ENCODE assay signal across 8 cellular contexts in genomic region chr15:49155834-49156627, GRCh38. TPM values are rescaled to one million over a fixed set of nuclear protein-coding genes. Genes with fewer than 3 reads are reported as not detected.
DNase-seq lines count a peak whose midpoint lies in the region; ATAC-seq lines count a peak whose summit lies in the region.

No MANE protein-coding gene starts in this region.

- no peaks in the 10 kb centered on the region for H3K9me3 Mint-ChIP-seq in activated CD8-positive, alpha-beta T cell treated with anti-CD3 and anti-CD28 coated beads, Interleukin-2, amount 10 ng/mL, durations not matched to agents 7 days and 5 days (ENCODE audit: insufficient read depth)

- H3K27me3 ChIP-seq in right cardiac atrium (ENCODE audit: control insufficient read depth, insufficient read depth): no peaks in the 10 kb centered on the region

- intact Hi-C loops in right cardiac atrium (cut with DNase I): loop anchor here in 1 of 4 donors (10.0 kb wide), 1 partner anchor 111 kb away; the partner anchor contains the start of gene SECISBP2L
- intact Hi-C loops in sciatic nerve (cut with DNase I): loop anchor here (10.0 kb wide), 1 partner anchor 291 kb away; no protein-coding TSS in a partner anchor

- under 1% methylated on average over 26 of the region's 26 CpGs for WGBS in right cardiac atrium

- no peaks in the 10 kb centered on the region for H3K4me1 ChIP-seq in right cardiac atrium (ENCODE audit: control insufficient read depth, insufficient read depth, low read length)

- POLR2A ChIA-PET in activated CD8-positive, alpha-beta T cell treated with anti-CD3 and anti-CD28 coated beads, Interleukin-2, amount 10 ng/mL, durations not matched to agents 7 days and 5 days (lab: Charles Lee): interaction anchor here (0.5 to 2.6 kb wide), 13 partner anchors 10 to 1198 kb away, joined by 3 to 27 read pairs (median 4); partner anchors contain the start of genes CEP152, EID1, GALK2 and SECISBP2L

- H3K4me1 Mint-ChIP-seq in activated CD8-positive, alpha-beta T cell treated with anti-CD3 and anti-CD28 coated beads, Interleukin-2, amount 10 ng/mL, durations not matched to agents 7 days and 5 days (ENCODE audit: low read depth): peaks cover 40% of the 10 kb centered on the region

- H3K4me3 ChIP-seq in right cardiac atrium (ENCODE audit: low read length): peak overlapping the region; percentile 72

- ATAC-seq in HG03060 (IDR thresholded peaks at IDR 0.05; ENCODE audit: low read depth, unreplicated experiment) (peak; percentile 4), right cardiac atrium (peak in 1 of 2 donors; percentile 8), sciatic nerve (peak; percentile 12)
- no peak for ATAC-seq in activated CD8-positive, alpha-beta T cell treated with anti-CD3 and anti-CD28 coated beads, Interleukin-2, amount 10 ng/mL, durations not matched to agents 7 days and 5 days

- H3K27ac ChIP-seq in right cardiac atrium (ENCODE audit: low read length): peak overlapping the region; percentile 78

- DNase-seq in DMS 273 (lab: John Stamatoyannopoulos, UW; ENCODE audit: unreplicated experiment) (peak; percentile 29), DMS 273 treated with DMSO at 0.1 percent for 48 hours (lab: John Stamatoyannopoulos, UW) (no peak), right cardiac atrium (no peak), sciatic nerve (ENCODE audit: low spot score) (no peak), SW480 (ENCODE audit: low spot score) (no peak), NCI-H1694 (lab: John Stamatoyannopoulos, UW) (no peak)
- peak; percentile 29 for DNase-seq in activated CD8-positive, alpha-beta T cell treated with anti-CD3 and anti-CD28 coated beads, Interleukin-2, amount 10 ng/mL, durations not matched to agents 7 days and 5 days

- CTCF ChIA-PET in activated CD8-positive, alpha-beta T cell treated with anti-CD3 and anti-CD28 coated beads, Interleukin-2, amount 10 ng/mL, durations not matched to agents 7 days and 5 days (lab: Charles Lee): interaction anchor here (0.7 to 2.4 kb wide), 10 partner anchors 10 to 823 kb away, joined by 3 to 14 read pairs (median 4); partner anchors contain the start of genes EID1, FGF7 and GALK2

- H3K36me3 Mint-ChIP-seq in activated CD8-positive, alpha-beta T cell treated with anti-CD3 and anti-CD28 coated beads, Interleukin-2, amount 10 ng/mL, durations not matched to agents 7 days and 5 days (ENCODE audit: low read depth): peaks cover 14% of the 10 kb centered on the region

- peak overlapping the region; percentile 99 for H3K4me3 Mint-ChIP-seq in activated CD8-positive, alpha-beta T cell treated with anti-CD3 and anti-CD28 coated beads, Interleukin-2, amount 10 ng/mL, durations not matched to agents 7 days and 5 days

- no peaks in the 10 kb centered on the region for H3K27me3 Mint-ChIP-seq in activated CD8-positive, alpha-beta T cell treated with anti-CD3 and anti-CD28 coated beads, Interleukin-2, amount 10 ng/mL, durations not matched to agents 7 days and 5 days (ENCODE audit: low read depth)

- no peaks in the 10 kb centered on the region for H3K9me3 ChIP-seq in right cardiac atrium (ENCODE audit: control insufficient read depth, low read length)

- peak overlapping the region; percentile 99 for H3K27ac Mint-ChIP-seq in activated CD8-positive, alpha-beta T cell treated with anti-CD3 and anti-CD28 coated beads, Interleukin-2, amount 10 ng/mL, durations not matched to agents 7 days and 5 days

RNA-seq across cellular contexts. Expression of gene COPS2, which starts 0.6 kb away (rescaled TPM):
- 10 to 100 TPM; 55.8 to 56.8 TPM for total RNA-seq in activated CD8-positive, alpha-beta T cell treated with anti-CD3 and anti-CD28 coated beads, Interleukin-2, amount 10 ng/mL, durations not matched to agents 7 days and 5 days
- total RNA-seq in right cardiac atrium (10 to 100 TPM; 64.3 to 78.2 (median 70.8) TPM), sciatic nerve (88.5 TPM)
- 43.1 TPM for polyA plus RNA-seq in right cardiac atrium

RNA-seq across cellular contexts. Expression of gene GALK2, which starts 14.0 kb away (rescaled TPM):
- total RNA-seq in activated CD8-positive, alpha-beta T cell treated with anti-CD3 and anti-CD28 coated beads, Interleukin-2, amount 10 ng/mL, durations not matched to agents 7 days and 5 days: 10 to 100 TPM; 23.1 to 24.6 TPM
- total RNA-seq in right cardiac atrium: 10 to 100 TPM; 26.9 to 37.7 (median 30.2) TPM
- polyA plus RNA-seq in right cardiac atrium: 19.2 TPM
- 50.2 TPM for total RNA-seq in sciatic nerve

Comparison
In these comparisons a context has a peak if more than half of its experiments do, and no peak if none do; other contexts are left out.
1. DNase-seq: peak in DMS 273 (single experiment) and activated CD8-positive, alpha-beta T cell treated with anti-CD3 and anti-CD28 coated beads, Interleukin-2, amount 10 ng/mL, durations not matched to agents 7 days and 5 days (single experiment); none in DMS 273 treated with DMSO at 0.1 percent for 48 hours (single experiment), right cardiac atrium (0 of 3), sciatic nerve (single experiment), SW480 (single experiment) and NCI-H1694 (single experiment).